In genomic region chr15:63264685-63265302, GRCh38 we compare ENCODE assay signal across 20 cellular contexts. TPM values are rescaled to one million over a fixed set of nuclear protein-coding genes. Genes with fewer than 3 reads are reported as not detected.
DNase-seq lines count a peak whose midpoint lies in the region; ATAC-seq, FAIRE-seq and TF ChIP-seq lines count a peak whose summit lies in the region.
"Had no signal": no experiment of that assay in that cellular context is flagged by ENCODE, and none has a peak within 500 bp of the region (broad histone marks: within the 10 kb centered on the region; RNA-seq: fewer than 3 reads in every experiment).

No MANE protein-coding gene starts in this region.

- POLR2A ChIA-PET in HepG2 (lab: Yijun Ruan, JAX) = no interaction called here

- no TSS peak for BruUV-seq in HepG2 (replicated peaks; lab: Mats Ljungman, UMichigan)

- H3K4me1 ChIP-seq in HepG2 (ENCODE audit: insufficient read depth, low read length) = peaks cover 42% of the 10 kb centered on the region
- H3K4me1 ChIP-seq in MM.1S (ENCODE audit: low read length) = no peaks in the 10 kb centered on the region
- H3K4me1 ChIP-seq: suprapubic skin had no signal

- peak overlapping the region in 3 of 5 experiments; percentile 31 to 81 (median 61) for H3K27ac Mint-ChIP-seq in brain
- H3K27ac Mint-ChIP-seq: activated B cell treated with CpG ODN at 0.5 μM for 24 hours had no signal

- H3K9ac ChIP-seq in HepG2 (ENCODE audit: insufficient read depth, low read depth, low read length) = no peak overlapping the region
- H3K9ac ChIP-seq in MM.1S (ENCODE audit: low read length) = no peak overlapping the region

- H3K4me3 Mint-ChIP-seq in brain = no peak overlapping the region
- H3K4me3 Mint-ChIP-seq: activated B cell treated with CpG ODN at 0.5 μM for 24 hours had no signal

- H3K36me3 ChIP-seq in HepG2 (replicated peaks in 1 of 2; ENCODE audit: control insufficient read depth in 1 of 2, insufficient read depth in 2 of 2, low read length in 2 of 2) = no peaks in the 10 kb centered on the region; a peak in 1 of 5 replicates
- no peaks in the 10 kb centered on the region for H3K36me3 ChIP-seq in MM.1S (replicated peaks; ENCODE audit: insufficient read depth, low read length)

- ATAC-seq in HepG2 = no peak
- ATAC-seq: activated naive CD4-positive, alpha-beta T cell treated with anti-CD3 and anti-CD28 coated beads, Interleukin-2, amount 50 U/mL, for 72 hours had no signal

- WGBS in HepG2 (ENCODE audit: low lambda C conversion rate) = 38% methylated on average over 1 of the region's 1 CpG

- H4K20me1 ChIP-seq in HepG2 (ENCODE audit: insufficient read depth, low read length) (no peaks in the 10 kb centered on the region), MM.1S (ENCODE audit: insufficient read depth, low read length) (no peaks in the 10 kb centered on the region)

- H3K9me3 ChIP-seq in HepG2 (ENCODE audit: low read length) = no peaks in the 10 kb centered on the region
- H3K9me3 ChIP-seq in MM.1S (replicated peaks; ENCODE audit: insufficient read depth, low read length) = no peaks in the 10 kb centered on the region
- H3K9me3 ChIP-seq: suprapubic skin had no signal

- no peak overlapping the region for H2AFZ ChIP-seq in HepG2 (ENCODE audit: low read length)
- no peak overlapping the region for H2AFZ ChIP-seq in MM.1S (ENCODE audit: low read length)

- TF ChIP-seq RAD21 in HepG2 (CRISPR knock-in tag; IDR thresholded peaks at IDR 0.05) = no peak

- no peaks in the 10 kb centered on the region for H3K9me2 ChIP-seq in MM.1S (replicated peaks; ENCODE audit: insufficient read depth, low read length)

- in situ Hi-C loops in ACHN (cut with HindIII; ENCODE audit: low pct_ligation_motif_present, low pct_unique_long_range_greater_than_20kb, low sequenced_read_pairs) (no loop called here), HepG2 (cut with HindIII; ENCODE audit: extremely low pct_ligation_motif_present, low pct_unique_long_range_greater_than_20kb) (no loop called here)

- DNase-seq in ACHN (peak; percentile 19), LHCN-M2 (ENCODE audit: low read depth) (peak; percentile 89), HepG2 (ENCODE audit: low spot score) (peak; percentile 64), GDM1 (lab: John Stamatoyannopoulos, UW) (no peak), MM.1S (no peak), superior temporal gyrus (ENCODE audit: extremely low spot score) (no peak), NCI-H2227 treated with DMSO at 0.1 percent for 48 hours (lab: John Stamatoyannopoulos, UW) (no peak)
- DNase-seq: activated B cell treated with CpG ODN at 0.5 μM for 24 hours, caudate nucleus, hippocampal formation, Karpas-422, NCI-H1436 treated with DMSO at 0.1 percent for 48 hours, NCI-H526 treated with DMSO at 0.1 percent for 48 hours, T-helper 1 cell had no signal

- H3K36me3 Mint-ChIP-seq in brain = peaks cover 52% of the 10 kb centered on the region

- TF ChIP-seq POLR2A in HepG2 (IDR thresholded peaks at IDR 0.05; ENCODE audit: insufficient read depth in 1 of 2, low read depth in 2 of 2, low read length in 2 of 2) = no peak

- intact Hi-C loops in HepG2 (cut with micrococcal nuclease; ENCODE audit: unreplicated experiment) = loop anchor here (10.0 kb wide), 1 partner anchor 50 kb away; no protein-coding TSS in a partner anchor

- H3K27ac ChIP-seq in HepG2 (ENCODE audit: extremely low read length, insufficient read depth, low read length) (no peak overlapping the region), MM.1S (ENCODE audit: low read length) (no peak overlapping the region)
- H3K27ac ChIP-seq: suprapubic skin had no signal

- TF ChIP-seq EP300 in HepG2 (IDR thresholded peaks at IDR 0.05; ENCODE audit: low read depth in 2 of 2, low read length in 2 of 2) (no peak), HepG2 (CRISPR knock-in tag; IDR thresholded peaks at IDR 0.05; ENCODE audit: borderline replicate concordance) (no peak)

- no peaks in the 10 kb centered on the region for H3K27me3 Mint-ChIP-seq in brain
- H3K27me3 Mint-ChIP-seq: activated B cell treated with CpG ODN at 0.5 μM for 24 hours had no signal

- no peak for FAIRE-seq in HepG2 (lab: Jason Lieb, UNC)
- FAIRE-seq: D721Med, GM18507, GM19239 had no signal

- no peaks in the 10 kb centered on the region for H3K27me3 ChIP-seq in HepG2 (ENCODE audit: control insufficient read depth in 1 of 2, insufficient read depth in 2 of 2, low read length in 2 of 2)
- no peaks in the 10 kb centered on the region for H3K27me3 ChIP-seq in MM.1S (replicated peaks; ENCODE audit: insufficient read depth, low read length)
- H3K27me3 ChIP-seq: suprapubic skin had no signal

- CTCF ChIA-PET in HepG2 (lab: Yijun Ruan, JAX; ENCODE audit: low intra/inter-chr PET ratio, low total read pairs) = no interaction called here

- H3K9me3 Mint-ChIP-seq in brain = peaks cover 0 to 3% (median 0%) of the 10 kb centered on the region in 5 experiments
- H3K9me3 Mint-ChIP-seq: activated B cell treated with CpG ODN at 0.5 μM for 24 hours; activated naive CD4-positive, alpha-beta T cell treated with anti-CD3 and anti-CD28 coated beads, Interleukin-2, amount 50 U/mL, for 72 hours had no signal

- H3K4me2 ChIP-seq in HepG2 (ENCODE audit: low read depth, low read length) (no peak overlapping the region), MM.1S (ENCODE audit: low read depth, low read length) (no peak overlapping the region)

- H3K4me3 ChIP-seq in HepG2 (replicated peaks in 1 of 3; ENCODE audit: insufficient read depth in 1 of 3, low read depth in 2 of 3, low read length in 3 of 3) = no peak overlapping the region
- no peak overlapping the region for H3K4me3 ChIP-seq in MM.1S (ENCODE audit: low read length)
- H3K4me3 ChIP-seq: suprapubic skin had no signal

- no peaks in the 10 kb centered on the region for H3K79me2 ChIP-seq in HepG2 (ENCODE audit: insufficient read depth, low read length)
- H3K79me2 ChIP-seq in MM.1S (ENCODE audit: low read length) = no peaks in the 10 kb centered on the region

- no peak for TF ChIP-seq CTCF in brain (conservative IDR thresholded peaks at IDR 0.05)
- no peak for TF ChIP-seq CTCF in HepG2 (CRISPR knock-in tag; IDR thresholded peaks at IDR 0.05)
- no peak for TF ChIP-seq CTCF in MM.1S (IDR thresholded peaks at IDR 0.05; ENCODE audit: low read length)

- no peaks in the 10 kb centered on the region for H3F3A ChIP-seq in MM.1S (ENCODE audit: insufficient read depth, low read length)

- H3K4me1 Mint-ChIP-seq in brain = peaks cover 22% of the 10 kb centered on the region
- H3K4me1 Mint-ChIP-seq: activated B cell treated with CpG ODN at 0.5 μM for 24 hours had no signal

TF ChIP-seq in HepG2, 621 proteins besides CTCF, POLR2A, EP300 and RAD21 (continues in another document):
- TF ChIP-seq, protein P1, sequence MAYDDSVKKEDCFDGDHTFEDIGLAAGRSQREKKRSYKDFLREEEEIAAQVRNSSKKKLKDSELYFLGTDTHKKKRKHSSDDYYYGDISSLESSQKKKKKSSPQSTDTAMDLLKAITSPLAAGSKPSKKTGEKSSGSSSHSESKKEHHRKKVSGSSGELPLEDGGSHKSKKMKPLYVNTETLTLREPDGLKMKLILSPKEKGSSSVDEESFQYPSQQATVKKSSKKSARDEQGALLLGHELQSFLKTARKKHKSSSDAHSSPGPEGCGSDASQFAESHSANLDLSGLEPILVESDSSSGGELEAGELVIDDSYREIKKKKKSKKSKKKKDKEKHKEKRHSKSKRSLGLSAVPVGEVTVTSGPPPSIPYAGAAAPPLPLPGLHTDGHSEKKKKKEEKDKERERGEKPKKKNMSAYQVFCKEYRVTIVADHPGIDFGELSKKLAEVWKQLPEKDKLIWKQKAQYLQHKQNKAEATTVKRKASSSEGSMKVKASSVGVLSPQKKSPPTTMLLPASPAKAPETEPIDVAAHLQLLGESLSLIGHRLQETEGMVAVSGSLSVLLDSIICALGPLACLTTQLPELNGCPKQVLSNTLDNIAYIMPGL (CRISPR knock-in tag; IDR thresholded peaks at IDR 0.05; ENCODE audit: borderline replicate concordance in 1 of 2, low read depth in 1 of 2) = no peak
- TF ChIP-seq SP5 (CRISPR knock-in tag; IDR thresholded peaks at IDR 0.05; ENCODE audit: borderline replicate concordance, low read depth) = no peak
- TF ChIP-seq, protein P2, sequence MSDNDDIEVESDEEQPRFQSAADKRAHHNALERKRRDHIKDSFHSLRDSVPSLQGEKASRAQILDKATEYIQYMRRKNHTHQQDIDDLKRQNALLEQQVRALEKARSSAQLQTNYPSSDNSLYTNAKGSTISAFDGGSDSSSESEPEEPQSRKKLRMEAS (IDR thresholded peaks at IDR 0.05) = no peak

RNA-seq across cellular contexts. Expression of gene APH1B, which starts 12.6 kb away (rescaled TPM):
- 27.3 and 32.8 TPM in 2 replicates for total RNA-seq in LHCN-M2 (2014; rRNA removed)
- 17.8 TPM for polyA plus RNA-seq in LHCN-M2 (2012)
- polyA plus RNA-seq in brain (ENCODE audit: insufficient read depth, low read depth, low replicate concordance) = 12.2 TPM
- total RNA-seq in HepG2 (2016; rRNA removed; fragmentation: Illumina TruSeq; extraction: Trizol) = 0.67 and 1.00 TPM in 2 replicates
- 0.61 and 0.62 TPM in 2 replicates for total RNA-seq in HepG2 (2016; cell fraction: cytosol; rRNA removed; fragmentation: Illumina TruSeq; extraction: Trizol; ENCODE audit: low read depth)
- total RNA-seq in HepG2 (2016; cell fraction: insoluble cytoplasmic fraction; rRNA removed; fragmentation: Illumina TruSeq; extraction: Trizol) = 0.58 and 2.0 TPM in 2 replicates
- 0.21 and 0.59 TPM in 2 replicates for total RNA-seq in HepG2 (2016; cell fraction: membrane; rRNA removed; fragmentation: Illumina TruSeq; extraction: Trizol)
- total RNA-seq in HepG2 (2016; cell fraction: nucleus; rRNA removed; fragmentation: Illumina TruSeq; extraction: Trizol) = 1.5 and 2.3 TPM in 2 replicates
- 0.45 and 0.72 TPM in 2 replicates for polyA plus RNA-seq in HepG2 (2011; rRNA removed)
- 0.43 and 0.46 TPM in 2 replicates for polyA plus RNA-seq in HepG2 (2011; cell fraction: cytosol; rRNA removed)
- polyA plus RNA-seq in HepG2 (2011; cell fraction: nucleus; rRNA removed) = 0.97 and 1.0 TPM in 2 replicates
- polyA plus RNA-seq in HepG2 (2012) = 1.4 and 2.6 TPM in 2 replicates
- 0.47 and 0.48 TPM in 2 replicates for polyA plus RNA-seq in HepG2 (2016; cell fraction: cytosol; fragmentation: Illumina TruSeq; extraction: Trizol; ENCODE audit: low read depth)
- polyA plus RNA-seq in HepG2 (2016; cell fraction: insoluble cytoplasmic fraction; fragmentation: Illumina TruSeq; extraction: Trizol; ENCODE audit: low read depth) = 0.56 and 0.86 TPM in 2 replicates
- polyA plus RNA-seq in HepG2 (2016; cell fraction: membrane; fragmentation: Illumina TruSeq; extraction: Trizol; ENCODE audit: low read depth) = 0.24 and 0.55 TPM in 2 replicates
- polyA plus RNA-seq in HepG2 (2016; cell fraction: nucleus; fragmentation: Illumina TruSeq; extraction: Trizol; ENCODE audit: insufficient read depth, low read depth) = 3.0 and 3.3 TPM in 2 replicates
- 0.23 and 0.82 TPM in 2 replicates for polyA minus RNA-seq in HepG2 (2011; rRNA and poly(A)+ RNA removed; ENCODE audit: low replicate concordance)
- polyA minus RNA-seq in HepG2 (2011; cell fraction: cytosol; rRNA and poly(A)+ RNA removed) = 0.89 and 1.3 TPM in 2 replicates
- polyA minus RNA-seq in HepG2 (2011; cell fraction: nucleus; rRNA and poly(A)+ RNA removed) = 2.3 and 4.4 TPM in 2 replicates

Comparison
In these comparisons a context has a peak if more than half of its experiments do, and no peak if none do; other contexts are left out.
1. DNase-seq: peak in ACHN (single experiment), LHCN-M2 (single experiment) and HepG2 (single experiment); none in GDM1 (single experiment), MM.1S (single experiment), superior temporal gyrus (single experiment) and NCI-H2227 treated with DMSO at 0.1 percent for 48 hours (single experiment).